ENCODE assay signal across 1 cellular context in the genomic region with DNA sequence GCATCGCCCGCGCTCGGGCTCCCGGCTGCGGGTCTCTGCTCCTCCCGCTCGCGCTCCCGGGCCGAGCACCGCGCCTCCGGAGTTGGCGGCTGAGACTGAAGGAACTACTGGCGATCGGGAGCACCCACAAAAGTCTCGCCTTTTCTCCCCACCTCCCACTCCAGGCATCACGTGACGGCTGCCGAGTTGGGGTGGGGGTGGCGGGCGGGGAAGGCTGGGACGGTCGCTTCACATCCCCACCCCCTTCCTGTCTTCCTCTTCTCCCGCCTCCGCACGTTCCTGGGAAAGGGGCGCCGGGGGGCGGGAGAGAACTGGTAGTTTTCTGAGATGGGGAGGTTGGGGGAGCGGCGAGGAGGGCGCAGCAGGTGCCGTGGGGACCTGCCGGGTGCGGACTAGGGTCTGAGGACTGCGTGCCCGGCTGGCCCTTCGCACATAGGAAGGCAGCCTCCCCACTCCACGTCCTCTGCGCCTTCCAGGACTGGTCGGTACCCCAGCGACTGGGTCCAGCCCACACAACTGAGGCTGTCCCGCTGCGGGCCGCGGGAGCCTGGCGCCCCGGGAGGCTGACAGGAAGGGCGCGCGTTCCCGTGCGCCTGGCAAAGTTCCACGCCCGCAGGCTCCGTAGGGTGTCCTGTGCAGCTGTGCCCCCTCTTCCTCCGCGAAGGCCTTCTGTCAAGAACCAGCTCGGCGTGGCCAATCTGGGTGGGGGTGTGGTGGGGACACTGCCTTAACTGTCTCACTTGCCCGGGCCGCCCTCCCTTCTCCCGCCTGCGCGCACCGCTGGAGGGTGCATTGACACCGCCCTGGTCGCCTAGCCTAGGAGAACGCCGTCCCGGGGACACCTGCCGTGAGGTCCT.
TF ChIP-seq lines count a peak whose summit lies in the region.

Gene LYPD1, minus strand, starts transcription at position 102 of the 857 bp plus-strand sequence. CDS start 273 bp downstream, outside the sequence.

TF ChIP-seq in HEK293, 187 proteins besides CTCF, POLR2A, EP300 and RAD21 (continued from another document):
- TF ChIP-seq, protein P1, sequence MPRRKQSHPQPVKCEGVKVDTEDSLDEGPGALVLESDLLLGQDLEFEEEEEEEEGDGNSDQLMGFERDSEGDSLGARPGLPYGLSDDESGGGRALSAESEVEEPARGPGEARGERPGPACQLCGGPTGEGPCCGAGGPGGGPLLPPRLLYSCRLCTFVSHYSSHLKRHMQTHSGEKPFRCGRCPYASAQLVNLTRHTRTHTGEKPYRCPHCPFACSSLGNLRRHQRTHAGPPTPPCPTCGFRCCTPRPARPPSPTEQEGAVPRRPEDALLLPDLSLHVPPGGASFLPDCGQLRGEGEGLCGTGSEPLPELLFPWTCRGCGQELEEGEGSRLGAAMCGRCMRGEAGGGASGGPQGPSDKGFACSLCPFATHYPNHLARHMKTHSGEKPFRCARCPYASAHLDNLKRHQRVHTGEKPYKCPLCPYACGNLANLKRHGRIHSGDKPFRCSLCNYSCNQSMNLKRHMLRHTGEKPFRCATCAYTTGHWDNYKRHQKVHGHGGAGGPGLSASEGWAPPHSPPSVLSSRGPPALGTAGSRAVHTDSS (tag by site-specific recombination; IDR thresholded peaks at IDR 0.05) = peak; percentile 37; the same call in 1 of the 2 replicates
- TF ChIP-seq KLF8 (tag by site-specific recombination; IDR thresholded peaks at IDR 0.05) = peak; percentile 39
- TF ChIP-seq ZSCAN16 (tag by site-specific recombination; IDR thresholded peaks at IDR 0.05) = no peak
- TF ChIP-seq, protein P2, sequence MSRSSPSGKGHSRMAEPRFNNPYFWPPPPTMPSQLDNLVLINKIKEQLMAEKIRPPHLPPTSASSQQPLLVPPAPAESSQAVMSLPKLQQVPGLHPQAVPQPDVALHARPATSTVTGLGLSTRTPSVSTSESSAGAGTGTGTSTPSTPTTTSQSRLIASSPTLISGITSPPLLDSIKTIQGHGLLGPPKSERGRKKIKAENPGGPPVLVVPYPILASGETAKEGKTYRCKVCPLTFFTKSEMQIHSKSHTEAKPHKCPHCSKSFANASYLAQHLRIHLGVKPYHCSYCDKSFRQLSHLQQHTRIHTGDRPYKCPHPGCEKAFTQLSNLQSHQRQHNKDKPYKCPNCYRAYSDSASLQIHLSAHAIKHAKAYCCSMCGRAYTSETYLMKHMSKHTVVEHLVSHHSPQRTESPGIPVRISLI (tag by site-specific recombination; IDR thresholded peaks at IDR 0.05) = no peak
- TF ChIP-seq, protein P3, sequence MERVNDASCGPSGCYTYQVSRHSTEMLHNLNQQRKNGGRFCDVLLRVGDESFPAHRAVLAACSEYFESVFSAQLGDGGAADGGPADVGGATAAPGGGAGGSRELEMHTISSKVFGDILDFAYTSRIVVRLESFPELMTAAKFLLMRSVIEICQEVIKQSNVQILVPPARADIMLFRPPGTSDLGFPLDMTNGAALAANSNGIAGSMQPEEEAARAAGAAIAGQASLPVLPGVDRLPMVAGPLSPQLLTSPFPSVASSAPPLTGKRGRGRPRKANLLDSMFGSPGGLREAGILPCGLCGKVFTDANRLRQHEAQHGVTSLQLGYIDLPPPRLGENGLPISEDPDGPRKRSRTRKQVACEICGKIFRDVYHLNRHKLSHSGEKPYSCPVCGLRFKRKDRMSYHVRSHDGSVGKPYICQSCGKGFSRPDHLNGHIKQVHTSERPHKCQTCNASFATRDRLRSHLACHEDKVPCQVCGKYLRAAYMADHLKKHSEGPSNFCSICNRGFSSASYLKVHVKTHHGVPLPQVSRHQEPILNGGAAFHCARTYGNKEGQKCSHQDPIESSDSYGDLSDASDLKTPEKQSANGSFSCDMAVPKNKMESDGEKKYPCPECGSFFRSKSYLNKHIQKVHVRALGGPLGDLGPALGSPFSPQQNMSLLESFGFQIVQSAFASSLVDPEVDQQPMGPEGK (tag by site-specific recombination; IDR thresholded peaks at IDR 0.05) = peak; percentile 79
- TF ChIP-seq ZNF112 (tag by site-specific recombination; IDR thresholded peaks at IDR 0.05) = no peak
- TF ChIP-seq ZFP69B (tag by site-specific recombination; IDR thresholded peaks at IDR 0.05) = 0 out of 2 replicates have a peak, but pooled peaks have one; percentile 31
- TF ChIP-seq, protein P4, sequence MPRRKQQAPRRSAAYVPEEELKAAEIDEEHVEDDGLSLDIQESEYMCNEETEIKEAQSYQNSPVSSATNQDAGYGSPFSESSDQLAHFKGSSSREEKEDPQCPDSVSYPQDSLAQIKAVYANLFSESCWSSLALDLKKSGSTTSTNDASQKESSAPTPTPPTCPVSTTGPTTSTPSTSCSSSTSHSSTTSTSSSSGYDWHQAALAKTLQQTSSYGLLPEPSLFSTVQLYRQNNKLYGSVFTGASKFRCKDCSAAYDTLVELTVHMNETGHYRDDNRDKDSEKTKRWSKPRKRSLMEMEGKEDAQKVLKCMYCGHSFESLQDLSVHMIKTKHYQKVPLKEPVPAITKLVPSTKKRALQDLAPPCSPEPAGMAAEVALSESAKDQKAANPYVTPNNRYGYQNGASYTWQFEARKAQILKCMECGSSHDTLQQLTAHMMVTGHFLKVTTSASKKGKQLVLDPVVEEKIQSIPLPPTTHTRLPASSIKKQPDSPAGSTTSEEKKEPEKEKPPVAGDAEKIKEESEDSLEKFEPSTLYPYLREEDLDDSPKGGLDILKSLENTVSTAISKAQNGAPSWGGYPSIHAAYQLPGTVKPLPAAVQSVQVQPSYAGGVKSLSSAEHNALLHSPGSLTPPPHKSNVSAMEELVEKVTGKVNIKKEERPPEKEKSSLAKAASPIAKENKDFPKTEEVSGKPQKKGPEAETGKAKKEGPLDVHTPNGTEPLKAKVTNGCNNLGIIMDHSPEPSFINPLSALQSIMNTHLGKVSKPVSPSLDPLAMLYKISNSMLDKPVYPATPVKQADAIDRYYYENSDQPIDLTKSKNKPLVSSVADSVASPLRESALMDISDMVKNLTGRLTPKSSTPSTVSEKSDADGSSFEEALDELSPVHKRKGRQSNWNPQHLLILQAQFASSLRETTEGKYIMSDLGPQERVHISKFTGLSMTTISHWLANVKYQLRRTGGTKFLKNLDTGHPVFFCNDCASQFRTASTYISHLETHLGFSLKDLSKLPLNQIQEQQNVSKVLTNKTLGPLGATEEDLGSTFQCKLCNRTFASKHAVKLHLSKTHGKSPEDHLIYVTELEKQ (tag by site-specific recombination; IDR thresholded peaks at IDR 0.05; ENCODE audit: borderline replicate concordance) = no peak
- no peak for TF ChIP-seq ZNF174 (tag by site-specific recombination; IDR thresholded peaks at IDR 0.05)
- TF ChIP-seq ZBTB48 (tag by site-specific recombination; IDR thresholded peaks at IDR 0.05) = no peak
- TF ChIP-seq BCL11A (tag by site-specific recombination; IDR thresholded peaks at IDR 0.05; ENCODE audit: low read depth) = no peak
- no peak for TF ChIP-seq ZNF48 (tag by site-specific recombination; IDR thresholded peaks at IDR 0.05)
- peak; percentile 66 for TF ChIP-seq SP3 (tag by site-specific recombination; IDR thresholded peaks at IDR 0.05)
- no peak for TF ChIP-seq GFI1B (tag by site-specific recombination; IDR thresholded peaks at IDR 0.05)
- TF ChIP-seq ZNF621 (tag by site-specific recombination; IDR thresholded peaks at IDR 0.05) = no peak
- TF ChIP-seq, protein P5, sequence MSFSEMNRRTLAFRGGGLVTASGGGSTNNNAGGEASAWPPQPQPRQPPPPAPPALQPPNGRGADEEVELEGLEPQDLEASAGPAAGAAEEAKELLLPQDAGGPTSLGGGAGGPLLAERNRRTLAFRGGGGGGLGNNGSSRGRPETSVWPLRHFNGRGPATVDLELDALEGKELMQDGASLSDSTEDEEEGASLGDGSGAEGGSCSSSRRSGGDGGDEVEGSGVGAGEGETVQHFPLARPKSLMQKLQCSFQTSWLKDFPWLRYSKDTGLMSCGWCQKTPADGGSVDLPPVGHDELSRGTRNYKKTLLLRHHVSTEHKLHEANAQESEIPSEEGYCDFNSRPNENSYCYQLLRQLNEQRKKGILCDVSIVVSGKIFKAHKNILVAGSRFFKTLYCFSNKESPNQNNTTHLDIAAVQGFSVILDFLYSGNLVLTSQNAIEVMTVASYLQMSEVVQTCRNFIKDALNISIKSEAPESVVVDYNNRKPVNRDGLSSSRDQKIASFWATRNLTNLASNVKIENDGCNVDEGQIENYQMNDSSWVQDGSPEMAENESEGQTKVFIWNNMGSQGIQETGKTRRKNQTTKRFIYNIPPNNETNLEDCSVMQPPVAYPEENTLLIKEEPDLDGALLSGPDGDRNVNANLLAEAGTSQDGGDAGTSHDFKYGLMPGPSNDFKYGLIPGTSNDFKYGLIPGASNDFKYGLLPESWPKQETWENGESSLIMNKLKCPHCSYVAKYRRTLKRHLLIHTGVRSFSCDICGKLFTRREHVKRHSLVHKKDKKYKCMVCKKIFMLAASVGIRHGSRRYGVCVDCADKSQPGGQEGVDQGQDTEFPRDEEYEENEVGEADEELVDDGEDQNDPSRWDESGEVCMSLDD (tag by site-specific recombination; IDR thresholded peaks at IDR 0.05) = peak; percentile 80
- TF ChIP-seq, protein P6, sequence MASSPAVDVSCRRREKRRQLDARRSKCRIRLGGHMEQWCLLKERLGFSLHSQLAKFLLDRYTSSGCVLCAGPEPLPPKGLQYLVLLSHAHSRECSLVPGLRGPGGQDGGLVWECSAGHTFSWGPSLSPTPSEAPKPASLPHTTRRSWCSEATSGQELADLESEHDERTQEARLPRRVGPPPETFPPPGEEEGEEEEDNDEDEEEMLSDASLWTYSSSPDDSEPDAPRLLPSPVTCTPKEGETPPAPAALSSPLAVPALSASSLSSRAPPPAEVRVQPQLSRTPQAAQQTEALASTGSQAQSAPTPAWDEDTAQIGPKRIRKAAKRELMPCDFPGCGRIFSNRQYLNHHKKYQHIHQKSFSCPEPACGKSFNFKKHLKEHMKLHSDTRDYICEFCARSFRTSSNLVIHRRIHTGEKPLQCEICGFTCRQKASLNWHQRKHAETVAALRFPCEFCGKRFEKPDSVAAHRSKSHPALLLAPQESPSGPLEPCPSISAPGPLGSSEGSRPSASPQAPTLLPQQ (tag by site-specific recombination; IDR thresholded peaks at IDR 0.05) = peak; percentile 57; the same call in 1 of the 2 replicates
- TF ChIP-seq ZNF521 (tag by site-specific recombination; IDR thresholded peaks at IDR 0.05) = no peak
- TF ChIP-seq KLF10 (tag by site-specific recombination; IDR thresholded peaks at IDR 0.05) = peak; percentile 30; the same call in 1 of the 2 replicates
- TF ChIP-seq, protein P7, sequence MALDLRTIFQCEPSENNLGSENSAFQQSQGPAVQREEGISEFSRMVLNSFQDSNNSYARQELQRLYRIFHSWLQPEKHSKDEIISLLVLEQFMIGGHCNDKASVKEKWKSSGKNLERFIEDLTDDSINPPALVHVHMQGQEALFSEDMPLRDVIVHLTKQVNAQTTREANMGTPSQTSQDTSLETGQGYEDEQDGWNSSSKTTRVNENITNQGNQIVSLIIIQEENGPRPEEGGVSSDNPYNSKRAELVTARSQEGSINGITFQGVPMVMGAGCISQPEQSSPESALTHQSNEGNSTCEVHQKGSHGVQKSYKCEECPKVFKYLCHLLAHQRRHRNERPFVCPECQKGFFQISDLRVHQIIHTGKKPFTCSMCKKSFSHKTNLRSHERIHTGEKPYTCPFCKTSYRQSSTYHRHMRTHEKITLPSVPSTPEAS (tag by site-specific recombination; IDR thresholded peaks at IDR 0.05) = no peak; the same call in 1 of the 2 replicates
- TF ChIP-seq WT1 (tag by site-specific recombination; IDR thresholded peaks at IDR 0.05) = no peak
- TF ChIP-seq ZNF629 (tag by site-specific recombination; IDR thresholded peaks at IDR 0.05) = no peak
- TF ChIP-seq ZNF549 (tag by site-specific recombination; IDR thresholded peaks at IDR 0.05) = no peak
- TF ChIP-seq SALL2 (tag by site-specific recombination; IDR thresholded peaks at IDR 0.05; ENCODE audit: borderline replicate concordance) = no peak
- TF ChIP-seq ZNF707 (tag by site-specific recombination; IDR thresholded peaks at IDR 0.05) = no peak
- no peak for TF ChIP-seq ZSCAN18 (tag by site-specific recombination; IDR thresholded peaks at IDR 0.05)
- peak; percentile 31 for TF ChIP-seq ZNF24 (tag by site-specific recombination; IDR thresholded peaks at IDR 0.05)
- TF ChIP-seq ZBTB20 (tag by site-specific recombination; IDR thresholded peaks at IDR 0.05) = peak; percentile 60; the same call in 1 of the 2 replicates
- peak; percentile 87 for TF ChIP-seq ZNF423 (tag by site-specific recombination; IDR thresholded peaks at IDR 0.05)
- no peak for TF ChIP-seq ZNF23 (tag by site-specific recombination; IDR thresholded peaks at IDR 0.05; ENCODE audit: borderline replicate concordance)
- TF ChIP-seq ZNF558 (tag by site-specific recombination; IDR thresholded peaks at IDR 0.05) = no peak
- TF ChIP-seq ZXDB (tag by site-specific recombination; IDR thresholded peaks at IDR 0.05) = peak; percentile 13; the same call in 1 of the 2 replicates
- no peak for TF ChIP-seq ZNF624 (tag by site-specific recombination; IDR thresholded peaks at IDR 0.05)
- no peak for TF ChIP-seq ZNF571 (tag by site-specific recombination; IDR thresholded peaks at IDR 0.05)
- no peak for TF ChIP-seq ZNF391 (tag by site-specific recombination; IDR thresholded peaks at IDR 0.05; ENCODE audit: borderline replicate concordance, low read depth)
- no peak for TF ChIP-seq ZNF214 (tag by site-specific recombination; IDR thresholded peaks at IDR 0.05; ENCODE audit: borderline replicate concordance)
- TF ChIP-seq ZBTB8A (tag by site-specific recombination; IDR thresholded peaks at IDR 0.05) = peak; percentile 97
- peak; percentile 68 for TF ChIP-seq SP7 (tag by site-specific recombination; IDR thresholded peaks at IDR 0.05)
- no peak for TF ChIP-seq HOXC10 (CRISPR knock-in tag; IDR thresholded peaks at IDR 0.05)
- TF ChIP-seq ZNF404 (tag by site-specific recombination; IDR thresholded peaks at IDR 0.05) = no peak
- peak; percentile 52; the same call in 1 of the 2 replicates for TF ChIP-seq ZEB2 (tag by site-specific recombination; IDR thresholded peaks at IDR 0.05)
- no peak for TF ChIP-seq ZNF266 (tag by site-specific recombination; IDR thresholded peaks at IDR 0.05; ENCODE audit: low read depth)
- TF ChIP-seq ZNF670 (tag by site-specific recombination; IDR thresholded peaks at IDR 0.05; ENCODE audit: low read depth) = no peak
- TF ChIP-seq ZNF10 (tag by site-specific recombination; IDR thresholded peaks at IDR 0.05) = no peak
- TF ChIP-seq ZBTB7A (tag by site-specific recombination; IDR thresholded peaks at IDR 0.05; ENCODE audit: low read depth) = no peak; the same call in 1 of the 2 replicates
- peak; percentile 33; the same call in 1 of the 2 replicates for TF ChIP-seq ZNF843 (tag by site-specific recombination; IDR thresholded peaks at IDR 0.05)
TF ChIP-seq in HEK293: peak in this region for 38.
